1 cellular context compared by ENCODE assay signal in genomic region chr20:1631309-1632227, GRCh38.
TF ChIP-seq lines count a peak whose summit lies in the region.

No MANE protein-coding gene starts in this region.

TF ChIP-seq in H1, 55 proteins besides CTCF, POLR2A, EP300 and RAD21:
- TF ChIP-seq BACH1 (IDR thresholded peaks at IDR 0.05; ENCODE audit: low read length): no peak
- TF ChIP-seq NRF1 (IDR thresholded peaks at IDR 0.05; ENCODE audit: low read depth, low read length): no peak
- no peak for TF ChIP-seq FOSL1 (IDR thresholded peaks at IDR 0.05; ENCODE audit: insufficient read depth, low read depth, low read length)
TF ChIP-seq in H1: peak in this region for 0.
